26 cellular contexts compared by ENCODE assay signal in genomic region chr6:38625191-38625590, GRCh38.
"Had no signal": no experiment of that assay in that cellular context is flagged by ENCODE, and none has a peak within 500 bp of the region (broad histone marks: within the 10 kb centered on the region; RNA-seq: fewer than 3 reads in every experiment).

No MANE protein-coding gene starts in this region.

- FAIRE-seq: islet of Langerhans, kidney had no signal

- DNase-seq: hippocampal formation; immature natural killer cell; kidney; left colon; left lung; lower lobe of right lung; mammary epithelial cell; mesenchymal stem cell; naive thymus-derived CD8-positive, alpha-beta T cell; nucleus accumbens; right lobe of liver; stimulated activated CD4-positive, alpha-beta T cell treated with anti-CD3 and anti-CD28 coated beads, Interleukin-1b, Interleukin-23, amount 100 ng/mL, for 48 hours; stimulated activated CD4-positive, alpha-beta T cell treated with anti-CD3 and anti-CD28 coated beads, Interleukin-2, amount 100 ng/mL, for 48 hours; stimulated activated CD4-positive, alpha-beta T cell treated with anti-CD3 and anti-CD28 coated beads, Interleukin-4, amount 100 ng/mL, for 4 hours; stimulated activated CD8-positive, alpha-beta memory T cell treated with anti-CD3 and anti-CD28 coated beads, Interleukin-4, amount 100 ng/mL, for 48 hours; stimulated activated naive CD4-positive, alpha-beta T cell treated with Interleukin-2 at 50 U/mL for 16 hours; stimulated activated naive CD8-positive, alpha-beta T cell treated with anti-CD3 and anti-CD28 coated beads, Interleukin-15, amount 100 ng/mL, for 72 hours; substantia nigra; upper lobe of left lung had no signal

- H3K4me1 ChIP-seq: left lung, parathyroid adenoma, right atrium auricular region, right lobe of liver, tibial nerve, vagina had no signal

- H3K27ac ChIP-seq: left lung, lower lobe of right lung, parathyroid adenoma, right atrium auricular region, right lobe of liver, tibial nerve, upper lobe of left lung, vagina had no signal

- H3K27me3 ChIP-seq: left lung, right atrium auricular region, right lobe of liver, tibial nerve, upper lobe of left lung, vagina had no signal

- H3K4me3 ChIP-seq: left lung, lower lobe of right lung, right atrium auricular region, right lobe of liver, smooth muscle cell, tibial nerve, upper lobe of left lung, vagina had no signal

- ATAC-seq: left colon; left lung; lower lobe of right lung; naive thymus-derived CD8-positive, alpha-beta T cell; right lobe of liver; stimulated activated memory B cell treated with anti-CD40 and anti-IgM and Interleukin-4, amounts not matched to agents 10 μg/mL and 1 μg/mL and 100 μg/mL, for 72 hours; stimulated activated naive CD8-positive, alpha-beta T cell treated with anti-CD3 and anti-CD28 coated beads, Interleukin-15, amount 100 ng/mL, for 72 hours had no signal

- H3K36me3 ChIP-seq: left lung, lower lobe of right lung, right atrium auricular region, right lobe of liver, tibial nerve, upper lobe of left lung, vagina had no signal

- H3K9me3 ChIP-seq: left lung, lower lobe of right lung, right atrium auricular region, right lobe of liver, tibial nerve, upper lobe of left lung, vagina had no signal
